ENCODE assay signal across 8 cellular contexts in genomic region chr6:7991992-7992815, GRCh38.
DNase-seq lines count a peak whose midpoint lies in the region; ATAC-seq and TF ChIP-seq lines count a peak whose summit lies in the region.

No MANE protein-coding gene starts in this region.

- TF ChIP-seq CTCF in foreskin keratinocyte (conservative IDR thresholded peaks at IDR 0.05): peak; percentile 60

- ATAC-seq in HG03439 (IDR thresholded peaks at IDR 0.05; ENCODE audit: unreplicated experiment): peak; percentile 94
- ATAC-seq in foreskin keratinocyte: peak; percentile 63
- ATAC-seq in HG03097 (IDR thresholded peaks at IDR 0.05; ENCODE audit: low FRiP score, unreplicated experiment): no peak

- intact Hi-C loops in posterior vena cava (cut with DNase I): no loop called here

- H3K27ac ChIP-seq in foreskin keratinocyte: no peak overlapping the region

- DNase-seq in Ammon's horn (ENCODE audit: low spot score): peak; percentile 34
- peak; percentile 67 for DNase-seq in GM19240 (ENCODE audit: insufficient read length, low spot score)
- peak; percentile 83 for DNase-seq in SK-MEL-5 (ENCODE audit: low read depth, low spot score)
- DNase-seq in foreskin keratinocyte: peak in 1 of 2 donors; percentile 72
- DNase-seq in renal cortical epithelial cell (ENCODE audit: low read depth): peak; percentile 29
- DNase-seq in posterior vena cava (ENCODE audit: low spot score): no peak

- in situ Hi-C loops in SK-MEL-5 (cut with HindIII; ENCODE audit: low pct_unique_long_range_greater_than_20kb, low sequenced_read_pairs): no loop called here

- H3K27me3 ChIP-seq in foreskin keratinocyte: no peaks in the 10 kb centered on the region

- no peaks in the 10 kb centered on the region for H3K4me1 ChIP-seq in foreskin keratinocyte
